ENCODE assay signal across 31 cellular contexts in the genomic region with DNA sequence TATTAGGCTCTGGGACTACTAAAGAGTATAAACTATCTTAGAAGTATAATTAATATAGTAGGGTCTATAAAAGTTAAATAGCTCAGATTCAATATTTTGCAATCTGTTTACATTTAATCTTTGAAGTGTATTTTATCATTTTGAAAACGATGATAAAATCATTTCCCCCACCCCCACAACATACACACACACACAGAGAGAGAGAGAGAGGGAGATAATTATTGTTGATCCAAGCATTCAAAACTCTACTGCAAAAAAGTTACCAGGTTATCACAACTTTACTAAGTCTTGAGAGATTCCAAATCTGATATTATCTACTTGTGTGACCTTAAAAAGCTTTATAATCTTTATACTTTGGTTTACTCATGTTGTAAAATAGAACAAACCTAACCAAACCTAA.
"Had no signal": no experiment of that assay in that cellular context is flagged by ENCODE, and none has a peak within 500 bp of the region (broad histone marks: within the 10 kb centered on the region; RNA-seq: fewer than 3 reads in every experiment).

No MANE protein-coding gene starts in this region.

- H3K4me3 Mint-ChIP-seq: activated CD4-positive, alpha-beta memory T cell treated with anti-CD3 and anti-CD28 coated beads, Interleukin-2, amount 10 ng/mL, durations not matched to agents 7 days and 5 days; activated CD4-positive, alpha-beta T cell treated with anti-CD3 and anti-CD28 coated beads, Interleukin-2, amount 10 ng/mL, durations not matched to agents 7 days and 5 days; activated CD8-positive, alpha-beta memory T cell treated with anti-CD3 and anti-CD28 coated beads, Interleukin-2, amount 10 ng/mL, durations not matched to agents 7 days and 5 days; activated naive CD8-positive, alpha-beta T cell treated with anti-CD3 and anti-CD28 coated beads, Interleukin-2, amount 50 U/mL, for 24 hours; endodermal cell; neural crest cell; stimulated activated memory B cell treated with anti-CD40 and anti-IgM and Interleukin-4, amounts not matched to agents 10 μg/mL and 1 μg/mL and 100 μg/mL, for 72 hours; stimulated activated naive CD8-positive, alpha-beta T cell treated with anti-CD3 and anti-CD28 coated beads, Interleukin-15, amount 100 ng/mL, for 72 hours; T-helper 17 cell had no signal

- ATAC-seq: activated CD8-positive, alpha-beta memory T cell treated with anti-CD3 and anti-CD28 coated beads, Interleukin-2, amount 10 ng/mL, durations not matched to agents 7 days and 5 days; activated naive CD8-positive, alpha-beta T cell treated with anti-CD3 and anti-CD28 coated beads, Interleukin-2, amount 50 U/mL, for 24 hours; esophagus mucosa; left cardiac atrium; left ventricle myocardium superior; psoas muscle; stimulated activated memory B cell treated with anti-CD40 and anti-IgM and Interleukin-4, amounts not matched to agents 10 μg/mL and 1 μg/mL and 100 μg/mL, for 72 hours; stimulated activated naive CD8-positive, alpha-beta T cell treated with anti-CD3 and anti-CD28 coated beads, Interleukin-15, amount 100 ng/mL, for 72 hours; T-helper 17 cell; upper lobe of right lung had no signal

- H3K9me3 ChIP-seq: psoas muscle, sigmoid colon, thyroid gland, upper lobe of right lung had no signal

- H3K9ac ChIP-seq: parathyroid adenoma had no signal

- H3K4me3 ChIP-seq: psoas muscle, sigmoid colon, thyroid gland, upper lobe of right lung had no signal

- DNase-seq: activated CD4-positive, alpha-beta memory T cell treated with anti-CD3 and anti-CD28 coated beads, Interleukin-2, amount 10 ng/mL, durations not matched to agents 7 days and 5 days; activated CD4-positive, alpha-beta T cell treated with anti-CD3 and anti-CD28 coated beads, Interleukin-2, amount 10 ng/mL, durations not matched to agents 7 days and 5 days; activated CD4-positive, CD25-positive, alpha-beta regulatory T cell treated with anti-CD3 and anti-CD28 coated beads, Interleukin-2, amount 50 U/mL, for 72 hours; activated CD8-positive, alpha-beta memory T cell treated with anti-CD3 and anti-CD28 coated beads, Interleukin-2, amount 10 ng/mL, durations not matched to agents 7 days and 5 days; activated naive CD4-positive, alpha-beta T cell; activated naive CD8-positive, alpha-beta T cell treated with anti-CD3 and anti-CD28 coated beads, Interleukin-2, amount 50 U/mL, for 24 hours; amygdala; caudate nucleus; endodermal cell; foreskin fibroblast; head of caudate nucleus; hippocampal formation; left cardiac atrium; left ventricle myocardium superior; nucleus accumbens; psoas muscle; sigmoid colon; small intestine; stimulated activated CD4-positive, alpha-beta T cell treated with anti-CD3 and anti-CD28 coated beads, Interleukin-4, amount 100 ng/mL, for 24 hours; stimulated activated naive CD8-positive, alpha-beta T cell treated with anti-CD3 and anti-CD28 coated beads, Interleukin-15, amount 100 ng/mL, for 72 hours; substantia nigra; SW 1271; T-helper 17 cell; T1000; thyroid gland; upper lobe of right lung had no signal

- H3K9me3 Mint-ChIP-seq: activated CD4-positive, alpha-beta memory T cell treated with anti-CD3 and anti-CD28 coated beads, Interleukin-2, amount 10 ng/mL, durations not matched to agents 7 days and 5 days; activated CD4-positive, alpha-beta T cell treated with anti-CD3 and anti-CD28 coated beads, Interleukin-2, amount 10 ng/mL, durations not matched to agents 7 days and 5 days; activated naive CD8-positive, alpha-beta T cell treated with anti-CD3 and anti-CD28 coated beads, Interleukin-2, amount 50 U/mL, for 24 hours; endodermal cell; neural crest cell; stimulated activated memory B cell treated with anti-CD40 and anti-IgM and Interleukin-4, amounts not matched to agents 10 μg/mL and 1 μg/mL and 100 μg/mL, for 72 hours; stimulated activated naive CD8-positive, alpha-beta T cell treated with anti-CD3 and anti-CD28 coated beads, Interleukin-15, amount 100 ng/mL, for 72 hours had no signal

- H3K27me3 ChIP-seq: sigmoid colon, thyroid gland, upper lobe of right lung had no signal

- H2AFZ ChIP-seq: parathyroid adenoma had no signal

- H3K4me1 ChIP-seq: thyroid gland had no signal

- H3K27ac Mint-ChIP-seq: activated CD4-positive, alpha-beta memory T cell treated with anti-CD3 and anti-CD28 coated beads, Interleukin-2, amount 10 ng/mL, durations not matched to agents 7 days and 5 days; activated CD4-positive, alpha-beta T cell treated with anti-CD3 and anti-CD28 coated beads, Interleukin-2, amount 10 ng/mL, durations not matched to agents 7 days and 5 days; activated CD8-positive, alpha-beta memory T cell treated with anti-CD3 and anti-CD28 coated beads, Interleukin-2, amount 10 ng/mL, durations not matched to agents 7 days and 5 days; endodermal cell; stimulated activated memory B cell treated with anti-CD40 and anti-IgM and Interleukin-4, amounts not matched to agents 10 μg/mL and 1 μg/mL and 100 μg/mL, for 72 hours; stimulated activated naive CD8-positive, alpha-beta T cell treated with anti-CD3 and anti-CD28 coated beads, Interleukin-15, amount 100 ng/mL, for 72 hours had no signal

- H3K27ac ChIP-seq: parathyroid adenoma, psoas muscle, sigmoid colon, thyroid gland, upper lobe of right lung had no signal

- FAIRE-seq: keratinocyte had no signal

- H3K27me3 Mint-ChIP-seq: activated CD4-positive, alpha-beta memory T cell treated with anti-CD3 and anti-CD28 coated beads, Interleukin-2, amount 10 ng/mL, durations not matched to agents 7 days and 5 days; activated CD4-positive, alpha-beta T cell treated with anti-CD3 and anti-CD28 coated beads, Interleukin-2, amount 10 ng/mL, durations not matched to agents 7 days and 5 days; activated CD8-positive, alpha-beta memory T cell treated with anti-CD3 and anti-CD28 coated beads, Interleukin-2, amount 10 ng/mL, durations not matched to agents 7 days and 5 days; activated naive CD8-positive, alpha-beta T cell treated with anti-CD3 and anti-CD28 coated beads, Interleukin-2, amount 50 U/mL, for 24 hours; stimulated activated memory B cell treated with anti-CD40 and anti-IgM and Interleukin-4, amounts not matched to agents 10 μg/mL and 1 μg/mL and 100 μg/mL, for 72 hours; stimulated activated naive CD8-positive, alpha-beta T cell treated with anti-CD3 and anti-CD28 coated beads, Interleukin-15, amount 100 ng/mL, for 72 hours; T-helper 17 cell had no signal
